In genomic region chr14:89578048-89578619, GRCh38 we compare ENCODE assay signal across 1 cellular context.
TF ChIP-seq lines count a peak whose summit lies in the region.

No MANE protein-coding gene starts in this region.

TF ChIP-seq in GM23338, 12 proteins besides CTCF, POLR2A, EP300 and RAD21 (continued from another document):
- no peak for TF ChIP-seq ZNF462 (CRISPR knock-in tag; IDR thresholded peaks at IDR 0.05)
- TF ChIP-seq, protein P1, sequence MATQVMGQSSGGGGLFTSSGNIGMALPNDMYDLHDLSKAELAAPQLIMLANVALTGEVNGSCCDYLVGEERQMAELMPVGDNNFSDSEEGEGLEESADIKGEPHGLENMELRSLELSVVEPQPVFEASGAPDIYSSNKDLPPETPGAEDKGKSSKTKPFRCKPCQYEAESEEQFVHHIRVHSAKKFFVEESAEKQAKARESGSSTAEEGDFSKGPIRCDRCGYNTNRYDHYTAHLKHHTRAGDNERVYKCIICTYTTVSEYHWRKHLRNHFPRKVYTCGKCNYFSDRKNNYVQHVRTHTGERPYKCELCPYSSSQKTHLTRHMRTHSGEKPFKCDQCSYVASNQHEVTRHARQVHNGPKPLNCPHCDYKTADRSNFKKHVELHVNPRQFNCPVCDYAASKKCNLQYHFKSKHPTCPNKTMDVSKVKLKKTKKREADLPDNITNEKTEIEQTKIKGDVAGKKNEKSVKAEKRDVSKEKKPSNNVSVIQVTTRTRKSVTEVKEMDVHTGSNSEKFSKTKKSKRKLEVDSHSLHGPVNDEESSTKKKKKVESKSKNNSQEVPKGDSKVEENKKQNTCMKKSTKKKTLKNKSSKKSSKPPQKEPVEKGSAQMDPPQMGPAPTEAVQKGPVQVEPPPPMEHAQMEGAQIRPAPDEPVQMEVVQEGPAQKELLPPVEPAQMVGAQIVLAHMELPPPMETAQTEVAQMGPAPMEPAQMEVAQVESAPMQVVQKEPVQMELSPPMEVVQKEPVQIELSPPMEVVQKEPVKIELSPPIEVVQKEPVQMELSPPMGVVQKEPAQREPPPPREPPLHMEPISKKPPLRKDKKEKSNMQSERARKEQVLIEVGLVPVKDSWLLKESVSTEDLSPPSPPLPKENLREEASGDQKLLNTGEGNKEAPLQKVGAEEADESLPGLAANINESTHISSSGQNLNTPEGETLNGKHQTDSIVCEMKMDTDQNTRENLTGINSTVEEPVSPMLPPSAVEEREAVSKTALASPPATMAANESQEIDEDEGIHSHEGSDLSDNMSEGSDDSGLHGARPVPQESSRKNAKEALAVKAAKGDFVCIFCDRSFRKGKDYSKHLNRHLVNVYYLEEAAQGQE (IDR thresholded peaks at IDR 0.05; ENCODE audit: unreplicated experiment): no peak
- TF ChIP-seq STAT1 (IDR thresholded peaks at IDR 0.05; ENCODE audit: unreplicated experiment): no peak
- TF ChIP-seq ZNF114 (CRISPR knock-in tag; IDR thresholded peaks at IDR 0.05): no peak
- no peak for TF ChIP-seq ZNF331 (CRISPR knock-in tag; IDR thresholded peaks at IDR 0.05; ENCODE audit: low read depth)
TF ChIP-seq in GM23338: peak in this region for 0.
